22 cellular contexts compared by ENCODE assay signal in the genomic region with DNA sequence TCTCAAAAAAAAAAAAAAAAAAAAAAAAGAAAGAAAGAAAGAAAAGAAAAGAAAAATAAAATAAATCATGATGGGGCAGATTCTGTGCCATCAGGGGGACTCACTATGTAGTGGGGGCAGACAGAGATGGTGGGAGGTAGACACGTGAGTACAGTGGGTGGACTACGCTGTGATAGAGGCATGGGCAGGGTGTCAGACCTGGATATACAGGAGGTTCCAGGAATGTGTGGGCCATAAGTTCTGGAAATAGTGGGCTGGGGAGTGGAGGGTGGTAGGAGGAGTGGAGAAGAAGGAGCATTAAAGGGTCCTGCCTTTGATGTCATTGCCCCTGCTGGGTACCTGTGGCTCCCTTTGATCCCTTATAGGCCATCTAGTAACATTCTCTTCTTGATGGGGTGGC. TPM values are rescaled to one million over a fixed set of nuclear protein-coding genes. Genes with fewer than 3 reads are reported as not detected.
DNase-seq lines count a peak whose midpoint lies in the region; ATAC-seq and TF ChIP-seq lines count a peak whose summit lies in the region.
"Had no signal": no experiment of that assay in that cellular context is flagged by ENCODE, and none has a peak within 500 bp of the region (broad histone marks: within the 10 kb centered on the region; RNA-seq: fewer than 3 reads in every experiment).

No MANE protein-coding gene starts in this region.

- no peaks in the 10 kb centered on the region for H3K79me1 ChIP-seq in H9 (ENCODE audit: insufficient read depth, low read depth, low read length, poor library complexity, severe bottlenecking)

- no peak overlapping the region for H3K23ac ChIP-seq in H9 (ENCODE audit: insufficient read length, low read depth, low read length)

- no CpG with 5 or more reads among the region's 2 CpGs for WGBS in H9 (ENCODE audit: extremely low coverage, insufficient read length, low lambda C conversion rate)

- H3K4me2 ChIP-seq in H9 (ENCODE audit: insufficient read depth, insufficient read length, low read length) = no peak overlapping the region
- no peak overlapping the region for H3K4me2 ChIP-seq in PC-9
- H3K4me2 ChIP-seq: A549 had no signal

- peaks cover 48% of the 10 kb centered on the region for H3F3A ChIP-seq in PC-9 (ENCODE audit: insufficient read depth, low read depth)

- no peak overlapping the region for H3K14ac ChIP-seq in H9 (ENCODE audit: insufficient read depth, low read length)

- no TSS peak for BruUV-seq in PC-9 (replicated peaks; lab: Mats Ljungman, UMichigan)

- H4K20me1 ChIP-seq in H9 (ENCODE audit: control insufficient read depth, insufficient read depth, insufficient read length) = no peaks in the 10 kb centered on the region
- no peaks in the 10 kb centered on the region for H4K20me1 ChIP-seq in PC-9 (ENCODE audit: insufficient read depth)

- H3K27ac Mint-ChIP-seq in H9 = no peak overlapping the region
- H3K27ac Mint-ChIP-seq in stimulated activated memory B cell treated with anti-CD40 and anti-IgM and Interleukin-4, amounts not matched to agents 10 μg/mL and 1 μg/mL and 100 μg/mL, for 72 hours = no peak overlapping the region
- H3K27ac Mint-ChIP-seq: CD4-positive, alpha-beta memory T cell had no signal

- H2BK120ac ChIP-seq in H9 (ENCODE audit: low read depth, low read length, poor library complexity, severe bottlenecking) = no peak overlapping the region

- no peaks in the 10 kb centered on the region for H3K23me2 ChIP-seq in H9 (ENCODE audit: insufficient read length, low read depth, low read length, poor library complexity, severe bottlenecking)

- H2BK5ac ChIP-seq in H9 (ENCODE audit: insufficient read length, low read length) = no peak overlapping the region

- no peak overlapping the region for H3K56ac ChIP-seq in H9 (ENCODE audit: insufficient read length, low read depth, low read length)

- H3K27me3 Mint-ChIP-seq in H9 (ENCODE audit: low read depth) = peaks cover 48% of the 10 kb centered on the region
- H3K27me3 Mint-ChIP-seq in stimulated activated memory B cell treated with anti-CD40 and anti-IgM and Interleukin-4, amounts not matched to agents 10 μg/mL and 1 μg/mL and 100 μg/mL, for 72 hours = peaks cover 43% of the 10 kb centered on the region

- H2BK20ac ChIP-seq in H9 (ENCODE audit: low read depth, low read length, poor library complexity, severe bottlenecking) = no peak overlapping the region

- intact Hi-C loops in PC-9 (cut with micrococcal nuclease; ENCODE audit: unreplicated experiment) = loop anchor here (5.0 kb wide), 3 partner anchors 127 to 267 kb away; no protein-coding TSS in a partner anchor
- intact Hi-C loops in posterior vena cava (cut with DNase I) = loop anchor here in 1 of 2 donors (10.0 kb wide), 2 partner anchors 136 to 784 kb away; a partner anchor contains a TSS

- no peak overlapping the region for H4K91ac ChIP-seq in H9 (ENCODE audit: insufficient read length, low read depth, low read length)

- POLR2A ChIA-PET in PC-9 (lab: Charles Lee; ENCODE audit: unreplicated experiment) = interaction anchor here (0.6 kb wide), 1 partner anchor 26 kb away, joined by 3 read pairs; no protein-coding TSS in a partner anchor

- peaks cover 9 to 14% of the 10 kb centered on the region in 2 experiments for H3K9me3 Mint-ChIP-seq in H9
- H3K9me3 Mint-ChIP-seq in stimulated activated memory B cell treated with anti-CD40 and anti-IgM and Interleukin-4, amounts not matched to agents 10 μg/mL and 1 μg/mL and 100 μg/mL, for 72 hours = no peaks in the 10 kb centered on the region

- CTCF ChIA-PET in PC-9 (lab: Charles Lee) = interaction anchor here (0.7 kb wide), 2 partner anchors 205 to 243 kb away, joined by 3 read pairs; a partner anchor contains a TSS

- H3K27me3 ChIP-seq in H9 (ENCODE audit: insufficient read depth, low read length) (peaks cover 25% of the 10 kb centered on the region), PC-9 (ENCODE audit: insufficient read depth, low read depth) (no peaks in the 10 kb centered on the region)

- TF ChIP-seq CTCF in H9 (conservative IDR thresholded peaks at IDR 0.05) (no peak), PC-9 (conservative IDR thresholded peaks at IDR 0.05) (no peak)

- DNase-seq in H9 = no peak
- no peak for DNase-seq in PC-9
- DNase-seq in posterior vena cava (ENCODE audit: low spot score) = peak; percentile 24
- DNase-seq: 8988T; ACHN; AML-193; C1 segment of cervical spinal cord; Calu3; CD4-positive, alpha-beta memory T cell; COR-L47; DMS53; DMS79 treated with DMSO at 0.1 percent for 48 hours; GF-D8; GOT3; HCEC 1CT had no signal

- no peak overlapping the region for H3K4me3 ChIP-seq in PC-9
- H3K4me3 ChIP-seq: A549 had no signal

- peaks cover 20 to 26% of the 10 kb centered on the region in 2 experiments for H3K4me1 Mint-ChIP-seq in H9
- H3K4me1 Mint-ChIP-seq in stimulated activated memory B cell treated with anti-CD40 and anti-IgM and Interleukin-4, amounts not matched to agents 10 μg/mL and 1 μg/mL and 100 μg/mL, for 72 hours = peaks cover 15% of the 10 kb centered on the region

- no peak overlapping the region for H3K4me3 Mint-ChIP-seq in H9
- no peak overlapping the region for H3K4me3 Mint-ChIP-seq in stimulated activated memory B cell treated with anti-CD40 and anti-IgM and Interleukin-4, amounts not matched to agents 10 μg/mL and 1 μg/mL and 100 μg/mL, for 72 hours
- H3K4me3 Mint-ChIP-seq: CD4-positive, alpha-beta memory T cell had no signal

- H4K8ac ChIP-seq in H9 (replicated peaks; ENCODE audit: insufficient read length, low read depth, low read length) = no peak overlapping the region

- H3K9me3 ChIP-seq in H9 (ENCODE audit: control insufficient read depth, low read depth, low read length) (no peaks in the 10 kb centered on the region), PC-9 (ENCODE audit: insufficient read depth, low read depth) (no peaks in the 10 kb centered on the region)
- H3K9me3 ChIP-seq: A549 had no signal

- H3T11ph ChIP-seq in H9 (ENCODE audit: low read length) = no peak overlapping the region

- H2AFZ ChIP-seq in H9 (ENCODE audit: low read length) (no peak overlapping the region), PC-9 (no peak overlapping the region)

- H3K9ac ChIP-seq in H9 (ENCODE audit: extremely low read depth, insufficient read length, low read length) = no peak overlapping the region

- no peak overlapping the region for H4K5ac ChIP-seq in H9 (ENCODE audit: insufficient read length, low read depth, low read length)

- no peak overlapping the region for H2AK5ac ChIP-seq in H9 (ENCODE audit: insufficient read length, low read length)

- no peak overlapping the region for H2BK15ac ChIP-seq in H9 (ENCODE audit: low read depth, low read length)

- H3K4ac ChIP-seq in H9 (ENCODE audit: low read depth, low read length) = no peak overlapping the region

- no peaks in the 10 kb centered on the region for H3K9me2 ChIP-seq in PC-9 (ENCODE audit: insufficient read depth)

- H3K79me2 ChIP-seq in H9 (ENCODE audit: insufficient read depth, low read length) = no peaks in the 10 kb centered on the region
- H3K79me2 ChIP-seq in PC-9 (ENCODE audit: low read depth) = no peaks in the 10 kb centered on the region

- no peaks in the 10 kb centered on the region for H3K36me3 ChIP-seq in PC-9 (ENCODE audit: low read depth)

- H3K27ac ChIP-seq in H9 (ENCODE audit: insufficient read length, low read depth, low read length) (no peak overlapping the region), PC-9 (peak overlapping the region; percentile 90; the same call in 1 of the 2 replicates)
- H3K27ac ChIP-seq: A549 had no signal

- H3K36me3 Mint-ChIP-seq in H9 (ENCODE audit: insufficient read depth in 1 of 3, low read depth in 3 of 3) = peaks cover 6 to 9% (median 8%) of the 10 kb centered on the region in 3 experiments; a peak in 5 of 7 replicates
- no peaks in the 10 kb centered on the region for H3K36me3 Mint-ChIP-seq in stimulated activated memory B cell treated with anti-CD40 and anti-IgM and Interleukin-4, amounts not matched to agents 10 μg/mL and 1 μg/mL and 100 μg/mL, for 72 hours
- H3K36me3 Mint-ChIP-seq: CD4-positive, alpha-beta memory T cell had no signal

- H3K4me1 ChIP-seq in H9 (ENCODE audit: insufficient read depth, low read length) (no peaks in the 10 kb centered on the region; the same call in 1 of the 2 replicates), PC-9 (replicated peaks; ENCODE audit: insufficient read depth) (peaks cover 55% of the 10 kb centered on the region)

- peak; percentile 12 for ATAC-seq in stimulated activated memory B cell treated with anti-CD40 and anti-IgM and Interleukin-4, amounts not matched to agents 10 μg/mL and 1 μg/mL and 100 μg/mL, for 72 hours
- ATAC-seq in GM19351 (IDR thresholded peaks at IDR 0.05; ENCODE audit: unreplicated experiment) = no peak
- ATAC-seq in HG03378 (IDR thresholded peaks at IDR 0.05; ENCODE audit: unreplicated experiment) = no peak
- no peak for ATAC-seq in HG03280 (IDR thresholded peaks at IDR 0.05; ENCODE audit: unreplicated experiment)
- ATAC-seq: A549 had no signal

- H3K18ac ChIP-seq in H9 (ENCODE audit: insufficient read length, low read depth, low read length) = peak overlapping the region; percentile 34

- H2BK12ac ChIP-seq in H9 (ENCODE audit: insufficient read length, low read depth, low read length) = no peak overlapping the region

RNA-seq across cellular contexts. Expression of a gene that starts 8.8 kb away (rescaled TPM):
- total RNA-seq in H9 (2021) (not detected in 2 replicates), PC-9 (2021) (0.33 and 0.45 TPM in 2 replicates), posterior vena cava (under 1 TPM; 0.23 to 0.24 TPM)
- total RNA-seq: Calu3 had no signal

RNA-seq across cellular contexts. Expression of a gene that starts 19.2 kb away (rescaled TPM):
- total RNA-seq in H9 (2021) (not detected in 2 replicates), PC-9 (2021) (not detected in 2 replicates), posterior vena cava (under 1 TPM in 1 of 2 donors, not detected in 1; 0.23 TPM)
- total RNA-seq: Calu3; CD4-positive, alpha-beta memory T cell; Daoy; G401 had no signal

RNA-seq across cellular contexts. Expression of a gene that starts 29.9 kb away (rescaled TPM):
- total RNA-seq in H9 (2021) (not detected in 2 replicates), PC-9 (2021) (1.2 and 2.3 TPM in 2 replicates), posterior vena cava (not detected)
